In the genomic region with DNA sequence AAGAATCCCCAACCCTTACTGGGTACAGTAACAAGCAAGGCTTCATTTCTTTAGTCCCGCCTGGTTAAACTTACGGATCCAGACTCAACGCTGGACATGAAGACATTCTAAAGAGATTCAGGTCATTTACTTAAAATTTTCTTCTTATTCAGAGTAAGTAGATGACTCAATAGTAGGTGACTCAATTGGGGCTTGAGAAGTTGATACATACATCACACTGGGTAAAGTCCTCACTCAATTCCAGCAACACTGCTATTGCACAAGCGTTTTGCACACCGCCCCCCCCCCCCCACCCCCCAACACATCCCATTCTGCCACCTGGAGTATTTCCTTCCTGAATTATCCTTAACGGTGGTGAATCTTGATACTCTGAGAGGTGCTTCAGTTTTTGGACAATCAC, we compare ENCODE assay signal across 19 cellular contexts.
A peak's percentile ranks its signal among the peaks of the same experiment; 100 is the strongest.
DNase-seq lines count a peak whose midpoint lies in the region; ATAC-seq, FAIRE-seq and TF ChIP-seq lines count a peak whose summit lies in the region.
"Had no signal": no experiment of that assay in that cellular context is flagged by ENCODE, and none has a peak within 500 bp of the region (broad histone marks: within the 10 kb centered on the region; RNA-seq: fewer than 3 reads in every experiment).

No MANE protein-coding gene starts in this region.

- no peak overlapping the region for H2AK5ac ChIP-seq in mesenchymal stem cell (ENCODE audit: low read length, severe bottlenecking)

- H3K36me3 ChIP-seq in mesenchymal stem cell (ENCODE audit: control insufficient read depth in 1 of 2, insufficient read depth in 2 of 2, low read depth in 1 of 2, low read length in 2 of 2) (peaks cover 33 to 97% of the 10 kb centered on the region in 2 experiments), kidney (ENCODE audit: control insufficient read depth in 1 of 2, insufficient read depth in 2 of 2, low read length in 2 of 2) (peaks cover 11 to 21% of the 10 kb centered on the region in 2 donors), BE2C (peaks cover 10% of the 10 kb centered on the region)

- no peak for TF ChIP-seq CTCF in cardiac fibroblast (IDR thresholded peaks at IDR 0.05; ENCODE audit: low read depth, low read length)
- no peak for TF ChIP-seq CTCF in kidney (IDR thresholded peaks at IDR 0.05; ENCODE audit: borderline replicate concordance, extremely low read depth, insufficient read depth)
- no peak for TF ChIP-seq CTCF in BE2C (IDR thresholded peaks at IDR 0.05; ENCODE audit: low read depth, low read length)

- no peak overlapping the region for H2BK12ac ChIP-seq in mesenchymal stem cell (ENCODE audit: low read length in 2 of 2)

- H3K4ac ChIP-seq in mesenchymal stem cell (ENCODE audit: low read depth in 1 of 2, low read length in 2 of 2): no peak overlapping the region

- intact Hi-C loops in kidney (cut with DNase I): no loop called here

- no peak overlapping the region for H3K4me3 ChIP-seq in cardiac fibroblast (replicated peaks in 1 of 2; ENCODE audit: low read depth in 2 of 2, low read length in 2 of 2)
- H3K4me3 ChIP-seq in mesenchymal stem cell (ENCODE audit: insufficient read depth in 1 of 2, low read depth in 1 of 2, low read length in 2 of 2): no peak overlapping the region
- H3K4me3 ChIP-seq in kidney (ENCODE audit: low read length in 2 of 2): no peak overlapping the region
- H3K4me3 ChIP-seq in BE2C (ENCODE audit: low read depth, low read length): no peak overlapping the region
- H3K4me3 ChIP-seq: left ventricle myocardium inferior had no signal

- no peak overlapping the region for H3K18ac ChIP-seq in mesenchymal stem cell (ENCODE audit: low read depth in 1 of 2, low read length in 2 of 2)

- no peak overlapping the region for H3K23ac ChIP-seq in mesenchymal stem cell (ENCODE audit: low read length in 2 of 2)

- no peak overlapping the region for H3K14ac ChIP-seq in mesenchymal stem cell (ENCODE audit: low read length in 2 of 2)

- 92% methylated on average over 2 of the region's 6 CpGs for WGBS in mesenchymal stem cell

- no peaks in the 10 kb centered on the region for H3K4me1 ChIP-seq in mesenchymal stem cell (ENCODE audit: control insufficient read depth, insufficient read depth, low read depth, low read length)
- no peaks in the 10 kb centered on the region for H3K4me1 ChIP-seq in kidney (ENCODE audit: control insufficient read depth in 1 of 2, insufficient read depth in 1 of 2, low read depth in 1 of 2, low read length in 2 of 2)
- H3K4me1 ChIP-seq in BE2C: peaks cover 5% of the 10 kb centered on the region; the same call in 1 of the 2 replicates

- no peak overlapping the region for H2BK15ac ChIP-seq in mesenchymal stem cell (ENCODE audit: low read depth, poor library complexity, severe bottlenecking)

- no peak overlapping the region for H4K91ac ChIP-seq in mesenchymal stem cell (ENCODE audit: low read length)

- H3K27me3 ChIP-seq in mesenchymal stem cell (ENCODE audit: control insufficient read depth in 1 of 2, insufficient read depth in 1 of 2, low read length in 2 of 2): no peaks in the 10 kb centered on the region
- no peaks in the 10 kb centered on the region for H3K27me3 ChIP-seq in BE2C

- peaks cover 34% of the 10 kb centered on the region for H3K79me1 ChIP-seq in mesenchymal stem cell (replicated peaks; ENCODE audit: low read length, poor library complexity, severe bottlenecking)

- no peak overlapping the region for H4K8ac ChIP-seq in mesenchymal stem cell (ENCODE audit: low read length)

- H2BK120ac ChIP-seq in mesenchymal stem cell (ENCODE audit: low read depth, low read length): no peak overlapping the region

- H3K9me3 ChIP-seq in mesenchymal stem cell (ENCODE audit: control insufficient read depth, low read length) (no peaks in the 10 kb centered on the region), kidney (ENCODE audit: control insufficient read depth in 1 of 2, low read length in 2 of 2) (no peaks in the 10 kb centered on the region), BE2C (no peaks in the 10 kb centered on the region)
- H3K9me3 ChIP-seq: left ventricle myocardium inferior had no signal

- H3K9ac ChIP-seq in mesenchymal stem cell (ENCODE audit: low read length) (no peak overlapping the region), kidney (ENCODE audit: low read length in 2 of 2) (no peak overlapping the region)

- DNase-seq in ELR (ENCODE audit: low read depth): peak; percentile 64
- DNase-seq in LHCN-M2 (ENCODE audit: low read depth): peak; percentile 41
- DNase-seq in cardiac fibroblast (ENCODE audit: low read depth in 2 of 2): peak; percentile 40 to 86
- peak; percentile 28 for DNase-seq in mesenchymal stem cell
- DNase-seq in kidney: no peak
- DNase-seq in BE2C: no peak
- DNase-seq: activated gamma-delta T cell; caudate nucleus; endodermal cell; GOT3; hippocampal formation; left ventricle myocardium inferior; NCI-H524; nephron progenitor cell; right cardiac atrium; stimulated activated CD4-positive, alpha-beta T cell treated with anti-CD3 and anti-CD28 coated beads, Interleukin-4, amount 100 ng/mL, for 24 hours had no signal

- no peak overlapping the region for H2BK5ac ChIP-seq in mesenchymal stem cell (ENCODE audit: low read depth, low read length, poor library complexity, severe bottlenecking)

- no peak overlapping the region for H3K4me2 ChIP-seq in mesenchymal stem cell (ENCODE audit: low read length, poor library complexity, severe bottlenecking)

- H2AFZ ChIP-seq in mesenchymal stem cell (ENCODE audit: low read depth, low read length): no peak overlapping the region

- H3K27ac ChIP-seq in mesenchymal stem cell (ENCODE audit: low read length, poor library complexity, severe bottlenecking) (no peak overlapping the region), kidney (ENCODE audit: low read depth in 2 of 2, low read length in 2 of 2) (no peak overlapping the region)
- H3K27ac ChIP-seq: left ventricle myocardium inferior had no signal

- no peak for ATAC-seq in GM21360 (IDR thresholded peaks at IDR 0.05; ENCODE audit: unreplicated experiment)
- ATAC-seq: right cardiac atrium had no signal

- no peak for FAIRE-seq in kidney (lab: Jason Lieb, UNC)
- FAIRE-seq: GM18507, urothelium cell line had no signal

Comparison
In these comparisons a context has a peak if more than half of its experiments do, and no peak if none do; other contexts are left out.
1. DNase-seq: peak in ELR (single experiment), LHCN-M2 (single experiment), cardiac fibroblast (2 of 2) and mesenchymal stem cell (single experiment); none in kidney (single experiment) and BE2C (single experiment).